8 cellular contexts compared by ENCODE assay signal in genomic region chr10:17216217-17216900, GRCh38. TPM values are rescaled to one million over a fixed set of nuclear protein-coding genes. Genes with fewer than 3 reads are reported as not detected.
A peak's percentile ranks its signal among the peaks of the same experiment; 100 is the strongest.
DNase-seq lines count a peak whose midpoint lies in the region; ATAC-seq and TF ChIP-seq lines count a peak whose summit lies in the region.

No MANE protein-coding gene starts in this region.

- TF ChIP-seq CTCF in RWPE2 (IDR thresholded peaks at IDR 0.05; ENCODE audit: poor library complexity, severe bottlenecking) = no peak

- CTCF ChIA-PET in naive thymus-derived CD4-positive, alpha-beta T cell (lab: Charles Lee) = interaction anchor here (1.0 kb wide), 1 partner anchor 10 kb away, joined by 4 read pairs; no protein-coding TSS in a partner anchor

- H3K4me3 ChIP-seq in ACC112 (ENCODE audit: low read depth, low read length) (peak overlapping the region; percentile 78), RWPE2 (ENCODE audit: severe bottlenecking) (no peak overlapping the region)
- H3K4me3 ChIP-seq in naive thymus-derived CD4-positive, alpha-beta T cell (ENCODE audit: low read length) = no peak overlapping the region

- H3K27me3 Mint-ChIP-seq in naive thymus-derived CD4-positive, alpha-beta T cell = no peaks in the 10 kb centered on the region

- H3K27me3 ChIP-seq in ACC112 (ENCODE audit: insufficient read depth, low read length) (no peaks in the 10 kb centered on the region), RWPE2 (ENCODE audit: insufficient read depth, poor library complexity, severe bottlenecking) (no peaks in the 10 kb centered on the region)
- H3K27me3 ChIP-seq in naive thymus-derived CD4-positive, alpha-beta T cell (ENCODE audit: control insufficient read depth in 2 of 2, insufficient read depth in 2 of 2, low read length in 2 of 2) = no peaks in the 10 kb centered on the region

- peaks cover 0 to 33% (median 3%) of the 10 kb centered on the region in 5 donors for H3K36me3 Mint-ChIP-seq in naive thymus-derived CD4-positive, alpha-beta T cell

- DNase-seq in RWPE2 (ENCODE audit: low spot score) (no peak), dermis microvascular lymphatic vessel endothelial cell (ENCODE audit: low read depth in 2 of 2) (peak; percentile 95 to 99), NCI-H526 (lab: John Stamatoyannopoulos, UW) (no peak), posterior vena cava (ENCODE audit: low spot score) (no peak)
- no peak for DNase-seq in naive thymus-derived CD4-positive, alpha-beta T cell

- intact Hi-C loops in naive thymus-derived CD4-positive, alpha-beta T cell (cut with micrococcal nuclease) = loop anchor here (1.0 kb wide), 6 partner anchors 10 to 214 kb away; partner anchors contain the start of genes TRDMT1 (in 1 of the 2) and VIM (in 1 of the 2)
- intact Hi-C loops in posterior vena cava (cut with DNase I) = no loop called here

- peaks cover 12% of the 10 kb centered on the region for H3K79me2 ChIP-seq in ACC112 (ENCODE audit: control insufficient read depth, insufficient read depth, low read length, unreplicated experiment)

- H3K36me3 ChIP-seq in ACC112 (ENCODE audit: insufficient read depth, low read length) = no peaks in the 10 kb centered on the region
- H3K36me3 ChIP-seq in RWPE2 (ENCODE audit: low read depth) = no peaks in the 10 kb centered on the region
- no peaks in the 10 kb centered on the region for H3K36me3 ChIP-seq in naive thymus-derived CD4-positive, alpha-beta T cell (ENCODE audit: control insufficient read depth in 2 of 3, insufficient read depth in 3 of 3, low read length in 3 of 3)

- H3K4me1 ChIP-seq in ACC112 (ENCODE audit: control insufficient read depth, insufficient read depth, low read length, unreplicated experiment) (peaks cover 63% of the 10 kb centered on the region), RWPE2 (ENCODE audit: insufficient read depth, poor library complexity, severe bottlenecking) (peaks cover 58% of the 10 kb centered on the region)
- peaks cover 5 to 11% of the 10 kb centered on the region in 2 donors for H3K4me1 ChIP-seq in naive thymus-derived CD4-positive, alpha-beta T cell (ENCODE audit: control insufficient read depth in 2 of 2, insufficient read depth in 2 of 2, low read length in 2 of 2)

- H3K4me3 Mint-ChIP-seq in naive thymus-derived CD4-positive, alpha-beta T cell = peak overlapping the region in 2 of 10 donors; percentile 36 to 39

- ATAC-seq in GM18867 (IDR thresholded peaks at IDR 0.05; ENCODE audit: unreplicated experiment) (peak; percentile 100), HG03025 (IDR thresholded peaks at IDR 0.05; ENCODE audit: low FRiP score, unreplicated experiment) (peak; percentile 98), RWPE2 (ENCODE audit: low read depth) (peak; percentile 86)
- ATAC-seq in naive thymus-derived CD4-positive, alpha-beta T cell = peak; percentile 91

- H3K27ac Mint-ChIP-seq in naive thymus-derived CD4-positive, alpha-beta T cell = peak overlapping the region in 5 of 9 donors; percentile 32 to 95 (median 50)

- H3K9me3 Mint-ChIP-seq in naive thymus-derived CD4-positive, alpha-beta T cell = no peaks in the 10 kb centered on the region

- H3K27ac ChIP-seq in ACC112 (ENCODE audit: low read depth, low read length) (peak overlapping the region; percentile 99), RWPE2 (ENCODE audit: poor library complexity, severe bottlenecking) (peak overlapping the region; percentile 98)
- H3K27ac ChIP-seq in naive thymus-derived CD4-positive, alpha-beta T cell (ENCODE audit: low read depth, low read length) = no peak overlapping the region

- no peak overlapping the region for H2AFZ ChIP-seq in ACC112 (ENCODE audit: low read length, unreplicated experiment)

- POLR2A ChIA-PET in naive thymus-derived CD4-positive, alpha-beta T cell (lab: Charles Lee) = interaction anchor here (1.1 kb wide), 1 partner anchor 14 kb away, joined by 4 read pairs; no protein-coding TSS in a partner anchor

- H3K4me1 Mint-ChIP-seq in naive thymus-derived CD4-positive, alpha-beta T cell = peaks cover 0 to 47% (median 5%) of the 10 kb centered on the region in 7 donors

- H3K9me3 ChIP-seq in RWPE2 (ENCODE audit: severe bottlenecking) = no peaks in the 10 kb centered on the region
- H3K9me3 ChIP-seq in naive thymus-derived CD4-positive, alpha-beta T cell (ENCODE audit: control insufficient read depth in 2 of 3, low read length in 3 of 3) = no peaks in the 10 kb centered on the region

RNA-seq across cellular contexts. Expression of gene VIM, which starts 11.7 kb away (rescaled TPM):
- 4,197 and 5,499 TPM in 2 replicates for total RNA-seq in dermis microvascular lymphatic vessel endothelial cell
- 1,000 to 10,000 TPM in 3 of 5 experiments, 100 to 1,000 TPM in 2; 498 to 2,181 (median 1,002) TPM for total RNA-seq in naive thymus-derived CD4-positive, alpha-beta T cell
- polyA plus RNA-seq in naive thymus-derived CD4-positive, alpha-beta T cell = 100 to 1,000 TPM; 399 to 546 TPM
- 1,000 to 10,000 TPM; 2,278 to 2,643 TPM for total RNA-seq in posterior vena cava

RNA-seq across cellular contexts. Expression of gene TRDMT1, which starts 14.9 kb away (rescaled TPM):
- total RNA-seq in dermis microvascular lymphatic vessel endothelial cell = 4.4 and 5.0 TPM in 2 replicates
- total RNA-seq in naive thymus-derived CD4-positive, alpha-beta T cell = 10 to 100 TPM; 10.2 to 30.6 (median 15.9) TPM
- 10 to 100 TPM in 1 of 2 donors, 1 to 10 TPM in 1; 9.7 to 12.8 TPM for polyA plus RNA-seq in naive thymus-derived CD4-positive, alpha-beta T cell
- total RNA-seq in posterior vena cava = 10 to 100 TPM in 1 of 2 donors, 1 to 10 TPM in 1; 9.5 to 11.0 TPM

Comparison
In these comparisons a context has a peak if more than half of its experiments do, and no peak if none do; other contexts are left out.
1. DNase-seq: peak in dermis microvascular lymphatic vessel endothelial cell (2 of 2); none in RWPE2 (single experiment), naive thymus-derived CD4-positive, alpha-beta T cell (0 of 9), NCI-H526 (0 of 2) and posterior vena cava (single experiment).
2. intact Hi-C loops: an anchor here in naive thymus-derived CD4-positive, alpha-beta T cell (1.0 kb wide); none called in posterior vena cava.
3. Peak in every context shown above with its lines, with median percentiles within 50 percentile points of each other: ATAC-seq.